8 cellular contexts compared by ENCODE assay signal in genomic region chr1:93844262-93845045, GRCh38. TPM values are rescaled to one million over a fixed set of nuclear protein-coding genes. Genes with fewer than 3 reads are reported as not detected.
DNase-seq lines count a peak whose midpoint lies in the region; ATAC-seq and TF ChIP-seq lines count a peak whose summit lies in the region.

No MANE protein-coding gene starts in this region.

- peaks cover 0 to 5% of the 10 kb centered on the region in 2 donors for H3K27me3 Mint-ChIP-seq in T-cell

- H3K9me3 Mint-ChIP-seq in T-cell, result no peaks in the 10 kb centered on the region

- ATAC-seq in T-cell (replicated peaks in 1 of 4) (no peak), GM19328 (IDR thresholded peaks at IDR 0.05; ENCODE audit: unreplicated experiment) (no peak)

- DNase-seq in Ammon's horn (ENCODE audit: low spot score) (peak; percentile 88), NCI-H187 treated with DMSO at 0.1 percent for 48 hours (lab: John Stamatoyannopoulos, UW) (peak; percentile 28), T-cell (peak in 28 of 34 experiments; percentile 1 to 54 (median 30)), cerebellum (ENCODE audit: low spot score) (peak; percentile 50), lung microvascular endothelial cell (ENCODE audit: low read depth in 2 of 2) (peak; percentile 87 to 89), ureter (ENCODE audit: low spot score) (peak; percentile 58)

- peaks cover 8% of the 10 kb centered on the region for H3K36me3 Mint-ChIP-seq in T-cell

- CTCF ChIA-PET in T-cell (lab: Charles Lee), result interaction anchor here (0.6 to 5.2 kb wide), 34 partner anchors 23 to 1390 kb away, joined by 3 to 87 read pairs (median 4); partner anchors contain the start of genes DNTTIP2 (in 1 of the 2), GCLM (in 1 of the 2), MTF2 (in 1 of the 2) and RWDD3 (in 1 of the 2)

- peak overlapping the region in 1 of 3 donors; percentile 17 for H3K4me3 Mint-ChIP-seq in T-cell

- H3K4me1 Mint-ChIP-seq in T-cell, result peaks cover 27 to 34% (median 30%) of the 10 kb centered on the region in 3 donors

- POLR2A ChIA-PET in T-cell (lab: Charles Lee), result interaction anchor here in 1 of 2 donors (0.6 kb wide), 1 partner anchor 550 kb away, joined by 6 read pairs; no protein-coding TSS in a partner anchor

- TF ChIP-seq CTCF in GM12872 (IDR thresholded peaks at IDR 0.05; ENCODE audit: insufficient read depth, low read depth, low read length), result peak; percentile 75

- H3K27ac Mint-ChIP-seq in T-cell, result peak overlapping the region; percentile 69 to 73

RNA-seq across cellular contexts. Expression of gene DNTTIP2, which starts 34.6 kb away (rescaled TPM):
- total RNA-seq in T-cell (10 to 100 TPM; 60.4 to 90.7 (median 69.8) TPM), cerebellum (15.8 TPM), lung microvascular endothelial cell (8.5 and 13.5 TPM in 2 replicates), ureter (60.4 TPM)

Comparison
In these comparisons a context has a peak if more than half of its experiments do, and no peak if none do; other contexts are left out.
1. DNase-seq: peak in every context shown above with its lines; median percentile 88 in Ammon's horn; 88 in lung microvascular endothelial cell; 58 in ureter; 50 in cerebellum; 30 in T-cell; 28 in NCI-H187 treated with DMSO at 0.1 percent for 48 hours.